ENCODE assay signal across 34 cellular contexts in genomic region chr10:50520115-50520514, GRCh38.
"Had no signal": no experiment of that assay in that cellular context is flagged by ENCODE, and none has a peak within 500 bp of the region (broad histone marks: within the 10 kb centered on the region; RNA-seq: fewer than 3 reads in every experiment).

No MANE protein-coding gene starts in this region.

- H3K27me3 ChIP-seq: MG63 had no signal

- H3K9me3 ChIP-seq: MG63 had no signal

- H3K4me3 ChIP-seq: MG63 had no signal

- H3K36me3 ChIP-seq: MG63 had no signal

- DNase-seq: Karpas-422, Kasumi-1, MG63, MM.1S, MV-4-11, NCI-H1048, NCI-H1092, NCI-H1092 treated with DMSO at 0.1 percent for 48 hours, NCI-H1105, NCI-H1105 treated with DMSO at 0.1 percent for 48 hours, NCI-H1417, NCI-H1417 treated with DMSO at 0.1 percent for 48 hours, NCI-H1436, NCI-H1436 treated with DMSO at 0.1 percent for 48 hours, NCI-H146, NCI-H1694, NCI-H1694 treated with DMSO at 0.1 percent for 48 hours, NCI-H187, NCI-H187 treated with DMSO at 0.1 percent for 48 hours, NCI-H1930, NCI-H2029, NCI-H2029 treated with DMSO at 0.1 percent for 48 hours, NCI-H2081, NCI-H2081 treated with DMSO at 0.1 percent for 48 hours, NCI-H2107, NCI-H2171, NCI-H2171 treated with DMSO at 0.1 percent for 48 hours, NCI-H2227 treated with DMSO at 0.1 percent for 48 hours, NCI-H226, NCI-H345, NCI-H446, NCI-H446 treated with DMSO at 0.1 percent for 48 hours, NCI-H510A, NCI-H510A treated with DMSO at 0.1 percent for 48 hours had no signal
